8 cellular contexts compared by ENCODE assay signal in the genomic region with DNA sequence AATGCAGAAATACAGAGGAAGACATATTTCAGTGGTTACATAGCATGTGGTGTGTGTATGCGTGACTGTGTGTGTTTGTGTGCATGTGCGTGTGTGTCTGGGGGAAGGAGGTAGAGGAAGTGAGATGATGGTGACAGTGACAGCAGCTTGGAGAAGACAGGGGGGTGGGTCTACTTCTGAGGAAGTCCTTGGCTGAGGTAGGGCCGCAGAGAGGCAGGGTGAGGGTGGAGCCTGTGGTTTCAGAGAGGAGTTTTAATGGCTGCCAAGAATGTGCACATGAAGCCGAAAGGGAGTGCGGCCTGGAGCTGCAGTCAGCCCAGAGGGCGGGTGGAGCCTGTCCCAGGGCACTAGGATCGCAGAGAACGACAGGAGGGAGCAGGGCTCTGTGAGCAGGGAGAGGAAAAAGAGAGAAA. TPM values are rescaled to one million over a fixed set of nuclear protein-coding genes. Genes with fewer than 3 reads are reported as not detected.
A peak's percentile ranks its signal among the peaks of the same experiment; 100 is the strongest.
DNase-seq lines count a peak whose midpoint lies in the region; ATAC-seq and TF ChIP-seq lines count a peak whose summit lies in the region.

No MANE protein-coding gene starts in this region.

- intact Hi-C loops in Calu3 (cut with micrococcal nuclease; ENCODE audit: unreplicated experiment) (no loop called here), left colon (cut with DNase I, micrococcal nuclease) (no loop called here)

- peak overlapping the region; percentile 4 for H3K4me3 Mint-ChIP-seq in Calu3 (ENCODE audit: low read depth, unreplicated experiment)

- H3K4me1 Mint-ChIP-seq in Calu3 (ENCODE audit: low read depth, unreplicated experiment): peaks cover 20% of the 10 kb centered on the region

- peaks cover 35% of the 10 kb centered on the region for H3K27me3 Mint-ChIP-seq in Calu3 (ENCODE audit: unreplicated experiment)

- no peaks in the 10 kb centered on the region for H3K9me3 Mint-ChIP-seq in Calu3 (ENCODE audit: low read depth, unreplicated experiment)

- BruUV-seq in Calu3 (replicated peaks; lab: Mats Ljungman, UMichigan): no TSS peak

- TF ChIP-seq CTCF in Calu3 (IDR thresholded peaks at IDR 0.05; ENCODE audit: unreplicated experiment): no peak

- peak; percentile 97 for ATAC-seq in GM21381 (IDR thresholded peaks at IDR 0.05; ENCODE audit: unreplicated experiment)
- ATAC-seq in left colon: peak; percentile 31

- CTCF ChIA-PET in Calu3 (lab: Charles Lee): no interaction called here

- DNase-seq in Calu3 (peak; percentile 36), HT1080 (ENCODE audit: low read depth) (peak; percentile 54), T-helper 1 cell (peak; percentile 54 to 97 (median 70)), amniotic epithelial cell (ENCODE audit: low read depth) (peak; percentile 72), left colon (peak; percentile 63 to 77), NCI-H2171 treated with DMSO at 0.1 percent for 48 hours (lab: John Stamatoyannopoulos, UW) (no peak)
- DNase-seq in stimulated activated CD8-positive, alpha-beta memory T cell treated with anti-CD3 and anti-CD28 coated beads, Interleukin-12 subunit alpha, Interleukin-12 subunit beta, amount 100 ng/mL, for 1 hour (ENCODE audit: low read depth): peak; percentile 60

- H3K27ac Mint-ChIP-seq in Calu3 (ENCODE audit: unreplicated experiment): no peak overlapping the region

- H3K36me3 Mint-ChIP-seq in Calu3 (ENCODE audit: insufficient read depth, unreplicated experiment): peaks cover 4% of the 10 kb centered on the region

RNA-seq across cellular contexts. Expression of gene RNF24, which starts 22.7 kb away (rescaled TPM):
- total RNA-seq in Calu3 (2022): 2.8 and 4.1 TPM in 2 replicates
- 17.8 and 22.0 TPM in 2 replicates for total RNA-seq in HT1080 (2014; rRNA removed; shearing (Covaris generic))
- polyA plus RNA-seq in HT1080 (2015; cell fraction: cytosol; rRNA removed): 32.8 and 41.9 TPM in 2 replicates
- polyA plus RNA-seq in HT1080 (2015; cell fraction: nucleus; rRNA removed): 37.0 and 38.2 TPM in 2 replicates
- total RNA-seq in left colon: 1 to 10 TPM; 2.9 to 5.6 TPM
